25 cellular contexts compared by ENCODE assay signal in genomic region chr16:23690771-23691482, GRCh38. TPM values are rescaled to one million over a fixed set of nuclear protein-coding genes. Genes with fewer than 3 reads are reported as not detected.
"Had no signal": no experiment of that assay in that cellular context is flagged by ENCODE, and none has a peak within 500 bp of the region (broad histone marks: within the 10 kb centered on the region; RNA-seq: fewer than 3 reads in every experiment).

No MANE protein-coding gene starts in this region.

- H3K4me1 ChIP-seq: upper lobe of right lung had no signal

- H3K79me2 ChIP-seq: hepatocyte had no signal

- H3K4me3 ChIP-seq: gastroesophageal sphincter, hepatocyte, left ventricle myocardium inferior, lung, skin epidermis, stomach, tibial artery, upper lobe of right lung had no signal

- FAIRE-seq: bronchial epithelial cell had no signal

- DNase-seq: activated B cell treated with CpG ODN at 0.5 μM for 24 hours; activated CD4-positive, alpha-beta T cell treated with anti-CD3 and anti-CD28 coated beads, Interleukin-2, amount 50 U/mL, for 1 hour; activated CD8-positive, alpha-beta T cell treated with anti-CD3 and anti-CD28 coated beads for 36 hours; activated naive CD8-positive, alpha-beta T cell treated with anti-CD3 and anti-CD28 coated beads, Interleukin-2, amount 50 U/mL, for 24 hours; activated T-cell treated with anti-CD3 and anti-CD28 coated beads, Interleukin-2, amount 50 U/mL, for 4 hours; islet precursor cell; left ventricle myocardium inferior; mesendoderm; stimulated activated CD4-positive, alpha-beta T cell treated with anti-CD3 and anti-CD28 coated beads, Interleukin-4, amount 100 ng/mL, for 24 hours; stomach; T-helper 2 cell; tibial artery; upper lobe of right lung had no signal

- H3K27me3 ChIP-seq: gastroesophageal sphincter, hepatocyte, tibial artery had no signal

- H3K9me3 ChIP-seq: gastroesophageal sphincter, left ventricle myocardium inferior, stomach, tibial artery, upper lobe of right lung had no signal

- ATAC-seq: activated CD8-positive, alpha-beta T cell treated with anti-CD3 and anti-CD28 coated beads for 36 hours; activated naive CD8-positive, alpha-beta T cell treated with anti-CD3 and anti-CD28 coated beads, Interleukin-2, amount 50 U/mL, for 24 hours; activated T-cell treated with anti-CD3 and anti-CD28 coated beads, Interleukin-2, amount 50 U/mL, for 4 hours; activated T-helper 17 cell treated with anti-CD3 and anti-CD28 coated beads, Interleukin-2, amount 50 U/mL, for 72 hours; gastroesophageal sphincter; natural killer cell treated with Interleukin-12 subunit alpha and Interleukin-12 subunit beta and Interleukin-15 and Interleukin-18, amount 100 ng/mL, for 72 hours; sciatic nerve; stimulated activated effector memory CD8-positive, alpha-beta T cell treated with anti-CD3 and anti-CD28 coated beads, Interleukin-12 subunit alpha, Interleukin-12 subunit beta, amount 100 ng/mL, for 72 hours; upper lobe of right lung had no signal

- H3K4me2 ChIP-seq: hepatocyte had no signal

- H2AFZ ChIP-seq: hepatocyte had no signal

- H3K27ac ChIP-seq: gastroesophageal sphincter, hepatocyte, left ventricle myocardium inferior, skin epidermis, stomach, tibial artery, upper lobe of right lung had no signal

RNA-seq across cellular contexts. Expression of gene ERN2, which starts 22.1 kb away (rescaled TPM):
- total RNA-seq: activated B cell treated with CpG ODN at 0.5 μM for 24 hours; activated CD8-positive, alpha-beta T cell treated with anti-CD3 and anti-CD28 coated beads for 36 hours; activated T-helper 17 cell treated with anti-CD3 and anti-CD28 coated beads, Interleukin-2, amount 50 U/mL, for 72 hours; left ventricle myocardium inferior; mononuclear cell; natural killer cell treated with Interleukin-12 subunit alpha and Interleukin-12 subunit beta and Interleukin-15 and Interleukin-18, amount 100 ng/mL, for 72 hours; osteocyte; posterior vena cava; sciatic nerve had no signal
